30 cellular contexts compared by ENCODE assay signal in the genomic region with DNA sequence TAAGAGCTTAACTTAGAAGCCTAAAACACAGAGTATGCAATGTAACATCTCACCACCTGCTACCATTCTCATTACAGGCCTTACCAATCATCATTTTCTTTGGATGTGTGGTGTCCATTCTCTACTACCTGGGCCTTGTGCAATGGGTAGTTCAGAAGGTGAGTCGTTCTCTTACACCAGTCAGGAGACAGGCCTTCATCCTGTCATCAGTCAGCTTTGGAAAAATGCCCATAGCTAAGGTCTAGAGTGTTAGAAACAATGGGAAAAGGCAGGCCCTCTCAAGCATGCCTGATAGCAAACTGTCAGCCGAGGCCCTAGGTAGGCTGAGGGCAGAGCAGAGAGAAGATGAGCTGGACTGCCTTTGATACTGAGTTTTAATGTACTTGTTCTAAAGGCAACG. TPM values are rescaled to one million over a fixed set of nuclear protein-coding genes. Genes with fewer than 3 reads are reported as not detected.
"Had no signal": no experiment of that assay in that cellular context is flagged by ENCODE, and none has a peak within 500 bp of the region (broad histone marks: within the 10 kb centered on the region; RNA-seq: fewer than 3 reads in every experiment).

No MANE protein-coding gene starts in this region.

- DNase-seq: colonic mucosa; dermis blood vessel endothelial cell; effector CD4-positive, alpha-beta T cell; endodermal cell; esophagus squamous epithelium; foreskin fibroblast; head of caudate nucleus; mucosa of descending colon; naive thymus-derived CD8-positive, alpha-beta T cell; psoas muscle; spleen; stimulated activated CD4-positive, alpha-beta T cell treated with anti-CD3 and anti-CD28 coated beads, Interleukin-15, amount 100 ng/mL, for 24 hours; stimulated activated CD4-positive, alpha-beta T cell treated with anti-CD3 and anti-CD28 coated beads, Interleukin-1b, Interleukin-23, amount 100 ng/mL, for 48 hours; stimulated activated CD4-positive, alpha-beta T cell treated with anti-CD3 and anti-CD28 coated beads, Interleukin-4, amount 100 ng/mL, for 24 hours; stimulated activated naive B cell treated with anti-CD40 and anti-IgM and Interleukin-4, amounts not matched to agents 10 μg/mL and 1 μg/mL and 100 μg/mL, for 72 hours; stimulated activated naive CD8-positive, alpha-beta T cell treated with anti-CD3 and anti-CD28 coated beads, Interleukin-15, amount 100 ng/mL, for 72 hours; testis; upper lobe of right lung had no signal

- H3K27ac ChIP-seq: colonic mucosa, esophagus squamous epithelium, hepatocyte, neutrophil, psoas muscle, spleen, testis, tibial nerve, upper lobe of right lung, vagina had no signal

- H3K4me3 ChIP-seq: colonic mucosa, esophagus squamous epithelium, hepatocyte, mucosa of descending colon, psoas muscle, spleen, testis, tibial nerve, upper lobe of right lung, vagina had no signal

- ATAC-seq: left lobe of liver; mucosa of descending colon; naive thymus-derived CD8-positive, alpha-beta T cell; psoas muscle; sciatic nerve; stimulated activated naive B cell treated with anti-CD40 and anti-IgM and Interleukin-4, amounts not matched to agents 10 μg/mL and 1 μg/mL and 100 μg/mL, for 72 hours; stimulated activated naive CD8-positive, alpha-beta T cell treated with anti-CD3 and anti-CD28 coated beads, Interleukin-15, amount 100 ng/mL, for 72 hours; upper lobe of right lung had no signal

- H3K27me3 ChIP-seq: colonic mucosa, esophagus squamous epithelium, hepatocyte, neutrophil, spleen, testis, tibial nerve, upper lobe of right lung, vagina had no signal

RNA-seq across cellular contexts. Expression of a gene that starts 13.5 kb away (rescaled TPM):
- total RNA-seq: dermis blood vessel endothelial cell; endothelial cell of umbilical vein; esophagus squamous epithelium; kidney epithelial cell; lower leg skin; naive thymus-derived CD8-positive, alpha-beta T cell; osteoblast; psoas muscle; sciatic nerve; skeletal muscle tissue; spleen; subcutaneous adipose tissue; tibial nerve; vagina had no signal
